9 cellular contexts compared by ENCODE assay signal in genomic region chr10:43322321-43322720, GRCh38. TPM values are rescaled to one million over a fixed set of nuclear protein-coding genes. Genes with fewer than 3 reads are reported as not detected.
DNase-seq lines count a peak whose midpoint lies in the region; ATAC-seq and TF ChIP-seq lines count a peak whose summit lies in the region.
"Had no signal": no experiment of that assay in that cellular context is flagged by ENCODE, and none has a peak within 500 bp of the region (broad histone marks: within the 10 kb centered on the region; RNA-seq: fewer than 3 reads in every experiment).

No MANE protein-coding gene starts in this region.

- H3K4me3 ChIP-seq in endodermal cell (ENCODE audit: low read length) (peak overlapping the region; percentile 62), mucosa of stomach (ENCODE audit: low read length) (peak overlapping the region; percentile 17), testis (peak overlapping the region; percentile 22 to 42)

- TF ChIP-seq POLR2A in testis (IDR thresholded peaks at IDR 0.05) = no peak

- H3K9ac ChIP-seq in endodermal cell (ENCODE audit: extremely low read depth, low read length, poor library complexity, severe bottlenecking) = no peak overlapping the region
- peak overlapping the region; percentile 40 for H3K9ac ChIP-seq in mucosa of stomach (ENCODE audit: low read length)

- no peaks in the 10 kb centered on the region for H3K9me3 Mint-ChIP-seq in T-helper 1 cell treated with Interleukin-12 subunit alpha and Interleukin-12 subunit beta and Interleukin-4 antibody, amounts not matched to agents 30 μg/mL and 1 μg/mL, for 36 hours
- H3K9me3 Mint-ChIP-seq in endodermal cell = no peaks in the 10 kb centered on the region

- ATAC-seq in HG02798 (IDR thresholded peaks at IDR 0.05; ENCODE audit: poor library complexity, unreplicated experiment) = no peak

- H3K4me1 Mint-ChIP-seq in T-helper 1 cell treated with Interleukin-12 subunit alpha and Interleukin-12 subunit beta and Interleukin-4 antibody, amounts not matched to agents 30 μg/mL and 1 μg/mL, for 36 hours (ENCODE audit: low read depth) = peaks cover 22% of the 10 kb centered on the region
- H3K4me1 Mint-ChIP-seq in endodermal cell = peaks cover 9% of the 10 kb centered on the region

- H3K27ac ChIP-seq in endodermal cell (ENCODE audit: low read depth, low read length) (no peak overlapping the region), testis (no peak overlapping the region)

- H3K36me3 ChIP-seq in endodermal cell (ENCODE audit: control insufficient read depth, insufficient read depth, low read length) (no peaks in the 10 kb centered on the region), mucosa of stomach (ENCODE audit: control insufficient read depth, insufficient read depth, low read length) (no peaks in the 10 kb centered on the region), testis (ENCODE audit: low read depth, missing control alignments) (no peaks in the 10 kb centered on the region)

- H3K4me1 ChIP-seq in endodermal cell (ENCODE audit: control insufficient read depth, insufficient read depth, low read length) (no peaks in the 10 kb centered on the region), mucosa of stomach (ENCODE audit: control insufficient read depth, insufficient read depth, low read length) (peaks cover 11% of the 10 kb centered on the region), testis (no peaks in the 10 kb centered on the region)

- intact Hi-C loops in testis (cut with DNase I; ENCODE audit: low total_unique reads) = no loop called here

- peak overlapping the region; percentile 59 for H3K4me3 Mint-ChIP-seq in T-helper 1 cell treated with Interleukin-12 subunit alpha and Interleukin-12 subunit beta and Interleukin-4 antibody, amounts not matched to agents 30 μg/mL and 1 μg/mL, for 36 hours
- peak overlapping the region; percentile 53 for H3K4me3 Mint-ChIP-seq in endodermal cell

- in situ Hi-C loops in GM13976 (cut with MboI; ENCODE audit: low sequenced_read_pairs, unreplicated experiment) = no loop called here

- DNase-seq in T-helper 1 cell (no peak), endodermal cell (no peak), testis (no peak), GM19238 (ENCODE audit: insufficient read length, low spot score) (no peak), GM13976 (ENCODE audit: low spot score) (no peak)

- peak overlapping the region; percentile 50 for H3K27ac Mint-ChIP-seq in T-helper 1 cell treated with Interleukin-12 subunit alpha and Interleukin-12 subunit beta and Interleukin-4 antibody, amounts not matched to agents 30 μg/mL and 1 μg/mL, for 36 hours
- no peak overlapping the region for H3K27ac Mint-ChIP-seq in endodermal cell

- H3K27me3 Mint-ChIP-seq in T-helper 1 cell treated with Interleukin-12 subunit alpha and Interleukin-12 subunit beta and Interleukin-4 antibody, amounts not matched to agents 30 μg/mL and 1 μg/mL, for 36 hours (ENCODE audit: low read depth) = peaks cover 5% of the 10 kb centered on the region
- H3K27me3 Mint-ChIP-seq in endodermal cell (ENCODE audit: insufficient read depth) = peaks cover 7% of the 10 kb centered on the region

- no peaks in the 10 kb centered on the region for H3K36me3 Mint-ChIP-seq in T-helper 1 cell treated with Interleukin-12 subunit alpha and Interleukin-12 subunit beta and Interleukin-4 antibody, amounts not matched to agents 30 μg/mL and 1 μg/mL, for 36 hours (ENCODE audit: low read depth)
- no peaks in the 10 kb centered on the region for H3K36me3 Mint-ChIP-seq in endodermal cell (ENCODE audit: low read depth)

- H3K27me3 ChIP-seq in endodermal cell (ENCODE audit: control insufficient read depth, insufficient read depth, low read length, poor library complexity, severe bottlenecking) (no peaks in the 10 kb centered on the region), mucosa of stomach (ENCODE audit: control insufficient read depth, insufficient read depth, low read length) (no peaks in the 10 kb centered on the region), testis (no peaks in the 10 kb centered on the region)

- no peaks in the 10 kb centered on the region for H3K9me3 ChIP-seq in endodermal cell (ENCODE audit: control insufficient read depth, low read length)
- H3K9me3 ChIP-seq in mucosa of stomach (ENCODE audit: control insufficient read depth, low read length) = no peaks in the 10 kb centered on the region
- no peaks in the 10 kb centered on the region for H3K9me3 ChIP-seq in testis

- TF ChIP-seq CTCF in endodermal cell (conservative IDR thresholded peaks at IDR 0.05) (no peak), testis (IDR thresholded peaks at IDR 0.05) (no peak), GM13976 (IDR thresholded peaks at IDR 0.05; ENCODE audit: borderline replicate concordance, control extremely low read depth, extremely low read depth, insufficient read depth, missing control alignments) (no peak)

- 44 to 61% methylated on average over 8 to 13 of the region's 13 CpGs for WGBS in endodermal cell (ENCODE audit: insufficient coverage in 1 of 2, insufficient read length in 1 of 2), 2 experiments
- WGBS in testis, 2 donors = 29 to 40% methylated on average over 13 of the region's 13 CpGs

RNA-seq across cellular contexts. Expression of gene FXYD4, which starts 49.1 kb away (rescaled TPM):
- total RNA-seq in endodermal cell (under 1 TPM in 1 of 2 donors, not detected in 1; 0.97 TPM), testis (1 to 10 TPM; 1.4 to 1.5 TPM)
- not detected for polyA plus RNA-seq in endodermal cell (2013, experiment 1 of 2)
- not detected for polyA plus RNA-seq in endodermal cell (2013, experiment 2 of 2)
- polyA plus RNA-seq in testis (ENCODE audit: insufficient read depth, low read depth, low replicate concordance) = 2.6 TPM
- polyA plus RNA-seq: AG04450 had no signal

RNA-seq across cellular contexts. Expression of gene RASGEF1A, which starts 55.5 kb away (rescaled TPM):
- 10 to 100 TPM in 1 of 2 donors, 1 to 10 TPM in 1; 8.1 to 13.4 TPM for total RNA-seq in endodermal cell
- 5.3 TPM for polyA plus RNA-seq in endodermal cell (2013, experiment 1 of 2)
- polyA plus RNA-seq in endodermal cell (2013, experiment 2 of 2) = 4.2 TPM
- 10 to 100 TPM; 10.9 to 11.7 TPM for total RNA-seq in testis
- polyA plus RNA-seq in testis (ENCODE audit: insufficient read depth, low read depth, low replicate concordance) = 7.8 TPM
